ENCODE assay signal across 6 cellular contexts in genomic region chr10:108033518-108033917, GRCh38.
DNase-seq lines count a peak whose midpoint lies in the region; ATAC-seq and TF ChIP-seq lines count a peak whose summit lies in the region.
"Not testable (repeated sequence)": the region's sequence is repeated elsewhere in the genome, so short reads cannot be mapped to it uniquely, and the experiment has no call there.

No MANE protein-coding gene starts in this region.

- H3K79me2 ChIP-seq in PC-3 (ENCODE audit: low read length): not testable (repeated sequence)

- POLR2A ChIA-PET in PC-3 (lab: Charles Lee; ENCODE audit: unreplicated experiment): not testable (repeated sequence)

- H3K4me1 ChIP-seq in PC-3 (ENCODE audit: insufficient read depth, low read length); colonic mucosa; transverse colon: not testable (repeated sequence)

- not testable (repeated sequence) for H3K27ac ChIP-seq in PC-3 (ENCODE audit: low read length); colonic mucosa; transverse colon

- H3K4me2 ChIP-seq in PC-3 (ENCODE audit: low read length): not testable (repeated sequence)

- not testable (repeated sequence) for TF ChIP-seq CTCF in PC-3 (conservative IDR thresholded peaks at IDR 0.05; ENCODE audit: low read depth, low read length); colonic mucosa (IDR thresholded peaks at IDR 0.05); transverse colon (IDR thresholded peaks at IDR 0.05)

- not testable (repeated sequence) for TF ChIP-seq POLR2A in transverse colon (IDR thresholded peaks at IDR 0.05)

- CTCF ChIA-PET in PC-3 (lab: Charles Lee): not testable (repeated sequence)

- WGBS in transverse colon (ENCODE audit: low coverage in 1 of 2), 2 donors: 6 to 17% methylated on average over 3 of the region's 3 CpGs

- not testable (repeated sequence) for H3K27me3 ChIP-seq in PC-3 (ENCODE audit: low read length); colonic mucosa; transverse colon

- intact Hi-C loops in PC-3 (cut with micrococcal nuclease); colonic mucosa (cut with DNase I); left colon (cut with DNase I, micrococcal nuclease); transverse colon (cut with DNase I; ENCODE audit: low total_unique reads): not testable (repeated sequence)

- H3K9ac ChIP-seq in PC-3 (ENCODE audit: low read length); colonic mucosa (ENCODE audit: low read depth in 2 of 2, low read length in 2 of 2): not testable (repeated sequence)

- not testable (repeated sequence) for TF ChIP-seq EP300 in transverse colon (IDR thresholded peaks at IDR 0.05; ENCODE audit: low read depth)

- H4K20me1 ChIP-seq in PC-3 (ENCODE audit: low read length): not testable (repeated sequence)

- not testable (repeated sequence) for H3K4me3 ChIP-seq in PC-3 (ENCODE audit: low read length); colonic mucosa; transverse colon

- H3K9me3 ChIP-seq in PC-3 (ENCODE audit: low read length); colonic mucosa; transverse colon: not testable (repeated sequence)

- H3K36me3 ChIP-seq in PC-3 (ENCODE audit: low read depth, low read length); colonic mucosa; transverse colon: not testable (repeated sequence)

- DNase-seq in DMS153 treated with DMSO at 0.1 percent for 48 hours (lab: John Stamatoyannopoulos, UW; ENCODE audit: unreplicated experiment) (peak; percentile 21), NCI-H748 (lab: John Stamatoyannopoulos, UW; ENCODE audit: unreplicated experiment) (peak; percentile 78), PC-3 (peak; percentile 45), colonic mucosa (peak; percentile 24), left colon (peak; percentile 11 to 37), transverse colon (peak; percentile 26)

- BruUV-seq in PC-3 (replicated peaks; lab: Mats Ljungman, UMichigan): not testable (repeated sequence)

- H3K9me2 ChIP-seq in PC-3 (replicated peaks; ENCODE audit: low read length): not testable (repeated sequence)

- not testable (repeated sequence) for ATAC-seq in PC-3
- peak; percentile 67 for ATAC-seq in left colon

- H3F3A ChIP-seq in PC-3 (ENCODE audit: low read length, unreplicated experiment): not testable (repeated sequence)

- not testable (repeated sequence) for H2AFZ ChIP-seq in PC-3 (ENCODE audit: low read length)

- in situ Hi-C loops in transverse colon (cut with MboI; ENCODE audit: low pct_ligation_motif_present in 1 of 4, low pct_unique_long_range_greater_than_20kb in 1 of 4, low sequenced_read_pairs in 3 of 4): not testable (repeated sequence)

Comparison
In these comparisons a context has a peak if more than half of its experiments do, and no peak if none do; other contexts are left out.
1. DNase-seq: peak in every context shown above with its lines; median percentile 78 in NCI-H748; 45 in PC-3; 26 in transverse colon; 24 in colonic mucosa; 24 in left colon; 21 in DMS153 treated with DMSO at 0.1 percent for 48 hours.